8 cellular contexts compared by ENCODE assay signal in the genomic region with DNA sequence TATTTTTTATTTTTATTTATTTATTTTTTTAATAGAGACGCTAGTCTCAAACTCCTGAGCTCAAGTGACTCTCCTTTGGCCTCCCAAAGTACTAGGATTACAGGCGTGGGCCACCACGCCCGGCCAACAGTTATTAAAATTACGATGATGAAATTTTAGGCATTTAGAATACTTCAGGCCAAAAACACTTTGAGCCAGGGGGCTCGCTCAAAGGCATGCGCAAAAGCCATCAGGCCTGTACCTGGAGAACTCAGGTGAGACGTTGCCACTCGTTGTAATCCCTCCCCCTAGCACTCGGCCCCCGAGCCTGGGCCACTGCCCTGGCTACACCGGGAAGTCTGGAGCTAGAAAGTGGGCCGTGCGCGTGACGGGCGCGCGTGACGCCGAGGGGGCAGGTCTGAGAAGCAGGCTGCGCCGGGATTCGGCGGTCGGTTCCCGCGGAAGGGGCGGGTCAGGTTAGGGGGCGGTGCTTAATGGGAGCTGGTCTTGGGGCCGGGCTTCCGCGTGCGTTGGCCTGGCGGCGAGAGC. TPM values are rescaled to one million over a fixed set of nuclear protein-coding genes. Genes with fewer than 3 reads are reported as not detected.
DNase-seq lines count a peak whose midpoint lies in the region; ATAC-seq and TF ChIP-seq lines count a peak whose summit lies in the region.

No MANE protein-coding gene starts in this region.

- WGBS in aorta, 2 donors, result 2 to 3% methylated on average over 33 to 36 of the region's 36 CpGs

- intact Hi-C loops in aorta (cut with DNase I), result loop anchor here (5.0 to 10.0 kb wide), 2 partner anchors 47 to 55 kb away; a partner anchor contains a TSS

- no peaks in the 10 kb centered on the region for H3K27me3 Mint-ChIP-seq in T-helper 2 cell treated with Interferon-gamma antibody and Interleukin-4, amounts not matched to agents 5 μg/mL and 100 μg/mL, for 36 hours (ENCODE audit: low read depth)

- peak overlapping the region; percentile 83 for H3K9ac ChIP-seq in rectal smooth muscle tissue (ENCODE audit: low read length)

- H3K36me3 ChIP-seq in rectal smooth muscle tissue (ENCODE audit: control insufficient read depth, insufficient read depth, low read length) (no peaks in the 10 kb centered on the region), aorta (ENCODE audit: control insufficient read depth in 1 of 2, insufficient read depth in 2 of 2, low read length in 1 of 2) (no peaks in the 10 kb centered on the region)

- H3K4me3 Mint-ChIP-seq in T-helper 2 cell treated with Interferon-gamma antibody and Interleukin-4, amounts not matched to agents 5 μg/mL and 100 μg/mL, for 36 hours, result peak overlapping the region; percentile 77

- no peaks in the 10 kb centered on the region for H3K9me3 Mint-ChIP-seq in T-helper 2 cell treated with Interferon-gamma antibody and Interleukin-4, amounts not matched to agents 5 μg/mL and 100 μg/mL, for 36 hours

- H3K9me3 ChIP-seq in aorta (ENCODE audit: control insufficient read depth, low read length), result no peaks in the 10 kb centered on the region

- H3K4me1 Mint-ChIP-seq in T-helper 2 cell treated with Interferon-gamma antibody and Interleukin-4, amounts not matched to agents 5 μg/mL and 100 μg/mL, for 36 hours (ENCODE audit: low read depth), result peaks cover 8% of the 10 kb centered on the region

- H3K27ac ChIP-seq in rectal smooth muscle tissue (ENCODE audit: low read depth, low read length) (peak overlapping the region; percentile 95), aorta (ENCODE audit: low read depth in 1 of 2, low read length in 2 of 2) (peak overlapping the region in 1 of 2 donors; percentile 75)

- H3K27me3 ChIP-seq in rectal smooth muscle tissue (ENCODE audit: control insufficient read depth, insufficient read depth, low read length) (no peaks in the 10 kb centered on the region), aorta (ENCODE audit: control insufficient read depth in 1 of 2, insufficient read depth in 2 of 2, low read length in 1 of 2) (no peaks in the 10 kb centered on the region)

- H3K27ac Mint-ChIP-seq in T-helper 2 cell treated with Interferon-gamma antibody and Interleukin-4, amounts not matched to agents 5 μg/mL and 100 μg/mL, for 36 hours, result peak overlapping the region; percentile 86

- peaks cover 3% of the 10 kb centered on the region for H3K4me1 ChIP-seq in rectal smooth muscle tissue (ENCODE audit: control insufficient read depth, insufficient read depth, low read length)
- peaks cover 0 to 3% of the 10 kb centered on the region in 2 donors for H3K4me1 ChIP-seq in aorta (ENCODE audit: control insufficient read depth in 1 of 2, insufficient read depth in 2 of 2, low read length in 2 of 2)

- TF ChIP-seq CTCF in astrocyte of the cerebellum (IDR thresholded peaks at IDR 0.05; ENCODE audit: low read depth, low read length, missing control alignments), result no peak

- H3K4me3 ChIP-seq in astrocyte of the cerebellum (ENCODE audit: low read depth, low read length), result peak overlapping the region; percentile 85
- H3K4me3 ChIP-seq in rectal smooth muscle tissue (ENCODE audit: low read length), result peak overlapping the region; percentile 83
- peak overlapping the region in 1 of 2 donors; percentile 76 for H3K4me3 ChIP-seq in aorta (ENCODE audit: low read length in 2 of 2)

- ATAC-seq in GM18505 (IDR thresholded peaks at IDR 0.05; ENCODE audit: unreplicated experiment) (peak; percentile 92), HG02970 (IDR thresholded peaks at IDR 0.05; ENCODE audit: low FRiP score, unreplicated experiment) (peak; percentile 88), aorta (ENCODE audit: low FRiP score) (peak; percentile 99)

- peak; percentile 98 for TF ChIP-seq POLR2A in GM18505 (IDR thresholded peaks at IDR 0.05; ENCODE audit: borderline replicate concordance, extremely low read depth, insufficient read depth, insufficient read length)

- DNase-seq in NCI-H187 treated with DMSO at 0.1 percent for 48 hours (lab: John Stamatoyannopoulos, UW) (peak; percentile 75), astrocyte of the cerebellum (ENCODE audit: low read depth) (peak; percentile 88), hepatic stellate cell (ENCODE audit: low spot score) (peak; percentile 98), aorta (peak; percentile 100)
- DNase-seq in T-helper 2 cell treated with Interferon-gamma antibody and Interleukin-4, amounts not matched to agents 5 μg/mL and 100 μg/mL, for 36 hours (ENCODE audit: low spot score), result peak; percentile 98

- peaks cover 1% of the 10 kb centered on the region for H3K36me3 Mint-ChIP-seq in T-helper 2 cell treated with Interferon-gamma antibody and Interleukin-4, amounts not matched to agents 5 μg/mL and 100 μg/mL, for 36 hours (ENCODE audit: low read depth)

- in situ Hi-C loops in astrocyte of the cerebellum (cut with HindIII; ENCODE audit: low sequenced_read_pairs), result no loop called here

RNA-seq across cellular contexts. Expression of a gene that starts 0.3 kb away (rescaled TPM):
- 10 to 100 TPM; 15.7 to 20.2 TPM for total RNA-seq in aorta
- polyA plus RNA-seq in aorta, result 1 to 10 TPM; 2.1 to 8.2 TPM

RNA-seq across cellular contexts. Expression of a gene that starts 46.0 kb away (rescaled TPM):
- 10 to 100 TPM; 37.5 to 43.2 TPM for total RNA-seq in aorta
- 10 to 100 TPM; 46.3 to 61.4 TPM for polyA plus RNA-seq in aorta
